ENCODE assay signal across 9 cellular contexts in the genomic region with DNA sequence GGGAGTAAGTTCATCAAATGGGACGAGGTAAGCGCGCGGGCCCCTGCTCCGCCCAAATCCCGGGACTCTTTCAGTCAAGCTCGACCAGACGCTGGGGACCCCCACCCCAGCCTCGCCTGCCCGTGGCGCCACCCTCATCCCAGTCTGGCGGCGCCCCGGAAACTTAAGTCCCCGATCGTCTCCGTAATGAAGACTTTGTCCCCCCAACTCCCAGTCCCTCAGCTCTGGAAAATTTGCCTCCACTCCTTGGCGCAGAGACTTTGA. TPM values are rescaled to one million over a fixed set of nuclear protein-coding genes. Genes with fewer than 3 reads are reported as not detected.
DNase-seq lines count a peak whose midpoint lies in the region; ATAC-seq, FAIRE-seq and TF ChIP-seq lines count a peak whose summit lies in the region.
"Had no signal": no experiment of that assay in that cellular context is flagged by ENCODE, and none has a peak within 500 bp of the region (broad histone marks: within the 10 kb centered on the region; RNA-seq: fewer than 3 reads in every experiment).

No MANE protein-coding gene starts in this region.

- H3K4me3 Mint-ChIP-seq in Calu3 (ENCODE audit: low read depth, unreplicated experiment), result peak overlapping the region; percentile 90

- peaks cover 72% of the 10 kb centered on the region for H3K36me3 Mint-ChIP-seq in Calu3 (ENCODE audit: insufficient read depth, unreplicated experiment)

- peak overlapping the region; percentile 74 for H3K27ac Mint-ChIP-seq in Calu3 (ENCODE audit: unreplicated experiment)

- H3K4me3 ChIP-seq in NT2/D1 (ENCODE audit: insufficient read length, low read depth) (peak overlapping the region; percentile 81), epithelial cell of esophagus (ENCODE audit: low read length) (peak overlapping the region; percentile 90), pancreas (peak overlapping the region; percentile 56 to 90 (median 78))

- intact Hi-C loops in Calu3 (cut with micrococcal nuclease; ENCODE audit: unreplicated experiment) (no loop called here), pancreas (cut with DNase I) (no loop called here)

- no peak for TF ChIP-seq CTCF in Calu3 (IDR thresholded peaks at IDR 0.05; ENCODE audit: unreplicated experiment)
- TF ChIP-seq CTCF in epithelial cell of esophagus (IDR thresholded peaks at IDR 0.05; ENCODE audit: insufficient read depth, low read depth, low read length, missing control alignments), result no peak
- TF ChIP-seq CTCF in pancreas (IDR thresholded peaks at IDR 0.05), result no peak

- peak overlapping the region; percentile 92 for H3K9ac ChIP-seq in NT2/D1 (ENCODE audit: insufficient read length, low read depth)

- no peaks in the 10 kb centered on the region for H3K27me3 Mint-ChIP-seq in Calu3 (ENCODE audit: unreplicated experiment)

- CTCF ChIA-PET in Calu3 (lab: Charles Lee), result interaction anchor here (0.9 to 1.8 kb wide), 6 partner anchors 10 to 53 kb away, joined by 3 to 16 read pairs (median 6); partner anchors contain the start of genes BAD and FKBP2

- ATAC-seq in pancreas, result no peak
- no peak for ATAC-seq in GM19395 (IDR thresholded peaks at IDR 0.05; ENCODE audit: unreplicated experiment)
- no peak for ATAC-seq in HG03159 (IDR thresholded peaks at IDR 0.05; ENCODE audit: unreplicated experiment)

- WGBS in pancreas, 2 donors, result 1% methylated on average over 18 of the region's 18 CpGs

- no TSS peak for BruUV-seq in Calu3 (replicated peaks; lab: Mats Ljungman, UMichigan)

- H3K27me3 ChIP-seq in NT2/D1 (ENCODE audit: insufficient read depth, insufficient read length) (no peaks in the 10 kb centered on the region), pancreas (no peaks in the 10 kb centered on the region)

- peaks cover 40% of the 10 kb centered on the region for H3K4me1 ChIP-seq in NT2/D1 (ENCODE audit: insufficient read depth, insufficient read length)
- H3K4me1 ChIP-seq in pancreas, result peaks cover 0 to 8% (median 4%) of the 10 kb centered on the region in 3 donors

- H3K27ac ChIP-seq in pancreas, result no peak overlapping the region

- no peak for DNase-seq in Calu3
- DNase-seq in NT2/D1 (ENCODE audit: low read depth, low spot score), result no peak
- DNase-seq in epithelial cell of esophagus (ENCODE audit: low read depth), result no peak
- DNase-seq in pancreas, result no peak
- DNase-seq in NCI-H82 (lab: John Stamatoyannopoulos, UW), result no peak
- DNase-seq in mesenteric fat pad (ENCODE audit: low spot score), result no peak

- no peaks in the 10 kb centered on the region for H3K9me3 Mint-ChIP-seq in Calu3 (ENCODE audit: low read depth, unreplicated experiment)

- no peak for FAIRE-seq in pancreas (lab: Jason Lieb, UNC)
- FAIRE-seq: endometrium had no signal

- peaks cover 11% of the 10 kb centered on the region for H3K4me1 Mint-ChIP-seq in Calu3 (ENCODE audit: low read depth, unreplicated experiment)

- no peaks in the 10 kb centered on the region for H3K9me3 ChIP-seq in NT2/D1 (ENCODE audit: insufficient read depth, low read length)
- H3K9me3 ChIP-seq in pancreas, result no peaks in the 10 kb centered on the region

- peaks cover 37% of the 10 kb centered on the region for H3K36me3 ChIP-seq in NT2/D1 (ENCODE audit: insufficient read depth, insufficient read length, low read length)
- H3K36me3 ChIP-seq in pancreas, result peaks cover 0 to 8% (median 0%) of the 10 kb centered on the region in 3 donors

RNA-seq across cellular contexts. Expression of gene PLCB3, which starts 0.3 kb away (rescaled TPM):
- total RNA-seq in Calu3 (2022), result 35.9 and 39.5 TPM in 2 replicates
- 10 to 100 TPM in 1 of 6 donors, 1 to 10 TPM in 5; 5.7 to 13.1 (median 6.9) TPM for total RNA-seq in pancreas
- 10 to 100 TPM in 1 of 2 donors, 1 to 10 TPM in 1; 6.5 to 11.8 TPM for polyA plus RNA-seq in pancreas
- 25.8 TPM for total RNA-seq in mesenteric fat pad

RNA-seq across cellular contexts. Expression of gene PPP1R14B, which starts 4.9 kb away (rescaled TPM):
- total RNA-seq in Calu3 (2022) (276 and 334 TPM in 2 replicates), pancreas (100 to 1,000 TPM; 106 to 177 (median 119) TPM), mesenteric fat pad (186 TPM)
- 100 to 1,000 TPM in 1 of 2 donors, 10 to 100 TPM in 1; 81.6 to 180 TPM for polyA plus RNA-seq in pancreas

RNA-seq across cellular contexts. Expression of gene FKBP2, which starts 10.8 kb away (rescaled TPM):
- total RNA-seq in Calu3 (2022) (87.4 and 91.3 TPM in 2 replicates), pancreas (10 to 100 TPM; 37.8 to 64.1 (median 45.6) TPM), mesenteric fat pad (53.8 TPM)
- 100 to 1,000 TPM; 307 to 344 TPM for polyA plus RNA-seq in pancreas

RNA-seq across cellular contexts. Expression of gene VEGFB, which starts 17.3 kb away (rescaled TPM):
- total RNA-seq in Calu3 (2022) (88.8 and 91.5 TPM in 2 replicates), pancreas (10 to 100 TPM; 54.1 to 87.1 (median 62.2) TPM), mesenteric fat pad (426 TPM)
- polyA plus RNA-seq in pancreas, result 100 to 1,000 TPM in 1 of 2 donors, 10 to 100 TPM in 1; 61.2 to 115 TPM

RNA-seq across cellular contexts. Expression of gene DNAJC4, which starts 21.3 kb away (rescaled TPM):
- total RNA-seq in Calu3 (2022), result 26.6 and 28.0 TPM in 2 replicates
- total RNA-seq in pancreas, result 10 to 100 TPM; 28.1 to 39.1 (median 33.0) TPM
- polyA plus RNA-seq in pancreas, result 100 to 1,000 TPM in 1 of 2 donors, 10 to 100 TPM in 1; 92.9 to 125 TPM
- total RNA-seq in mesenteric fat pad, result 20.4 TPM
